19 cellular contexts compared by ENCODE assay signal in genomic region chr16:68345351-68345810, GRCh38. TPM values are rescaled to one million over a fixed set of nuclear protein-coding genes. Genes with fewer than 3 reads are reported as not detected.
DNase-seq lines count a peak whose midpoint lies in the region; ATAC-seq and TF ChIP-seq lines count a peak whose summit lies in the region.
"Had no signal": no experiment of that assay in that cellular context is flagged by ENCODE, and none has a peak within 500 bp of the region (broad histone marks: within the 10 kb centered on the region; RNA-seq: fewer than 3 reads in every experiment).

No MANE protein-coding gene starts in this region.

- no peaks in the 10 kb centered on the region for H4K20me1 ChIP-seq in hepatocyte (ENCODE audit: insufficient read depth, poor library complexity, severe bottlenecking)

- TF ChIP-seq CTCF in hepatocyte (IDR thresholded peaks at IDR 0.05; ENCODE audit: poor library complexity), result no peak

- no peak overlapping the region for H3K4me3 ChIP-seq in hepatocyte
- H3K4me3 ChIP-seq: gastroesophageal sphincter, GM12878, neural progenitor cell had no signal

- H3K27me3 ChIP-seq in hepatocyte, result no peaks in the 10 kb centered on the region
- H3K27me3 ChIP-seq: gastroesophageal sphincter, neural progenitor cell had no signal

- no peak overlapping the region for H3K27ac Mint-ChIP-seq in activated naive CD8-positive, alpha-beta T cell treated with anti-CD3 and anti-CD28 coated beads, Interleukin-2, amount 50 U/mL, for 24 hours
- H3K27ac Mint-ChIP-seq: neural progenitor cell, progenitor cell of endocrine pancreas had no signal

- intact Hi-C loops in left ventricle myocardium superior (cut with micrococcal nuclease), result no loop called here
- intact Hi-C loops in sciatic nerve (cut with DNase I), result no loop called here

- peaks cover 2% of the 10 kb centered on the region for H3K79me2 ChIP-seq in hepatocyte

- H3K4me2 ChIP-seq in hepatocyte, result no peak overlapping the region
- H3K4me2 ChIP-seq: KMS-11, neural progenitor cell had no signal

- no peaks in the 10 kb centered on the region for H3K9me2 ChIP-seq in hepatocyte (replicated peaks; ENCODE audit: insufficient read depth)

- ATAC-seq in activated naive CD8-positive, alpha-beta T cell treated with anti-CD3 and anti-CD28 coated beads, Interleukin-2, amount 50 U/mL, for 24 hours, result peak; percentile 90
- ATAC-seq in left ventricle myocardium superior, result peak; percentile 76
- ATAC-seq in sciatic nerve, result peak; percentile 22
- no peak for ATAC-seq in HG03460 (IDR thresholded peaks at IDR 0.05; ENCODE audit: unreplicated experiment)
- ATAC-seq: gastroesophageal sphincter, GM12878, Panc1 had no signal

- peak; percentile 38 for DNase-seq in LHCN-M2 (ENCODE audit: low read depth)
- peak; percentile 40 for DNase-seq in activated naive CD8-positive, alpha-beta T cell treated with anti-CD3 and anti-CD28 coated beads, Interleukin-2, amount 50 U/mL, for 24 hours
- DNase-seq in left ventricle myocardium superior, result no peak
- no peak for DNase-seq in sciatic nerve (ENCODE audit: low spot score)
- no peak for DNase-seq in hepatocyte (ENCODE audit: low spot score)
- no peak for DNase-seq in activated CD4-positive, CD25-positive, alpha-beta regulatory T cell treated with anti-CD3 and anti-CD28 coated beads, Interleukin-2, amount 50 U/mL, for 72 hours
- DNase-seq in NCI-H2081 (lab: John Stamatoyannopoulos, UW), result no peak
- DNase-seq: activated effector memory CD4-positive, alpha-beta T cell treated with anti-CD3 and anti-CD28 coated beads, Interleukin-2, amount 50 U/mL, for 16 hours; NCI-H2029; NCI-H446; stimulated activated CD4-positive, alpha-beta T cell treated with anti-CD3 and anti-CD28 coated beads, Interleukin-4, amount 100 ng/mL, for 1 hour; T-helper 9 cell had no signal

- H3K36me3 ChIP-seq in hepatocyte (replicated peaks; ENCODE audit: insufficient read depth, low read depth), result no peaks in the 10 kb centered on the region
- H3K36me3 ChIP-seq: neural progenitor cell had no signal

- no peaks in the 10 kb centered on the region for H3K27me3 Mint-ChIP-seq in activated naive CD8-positive, alpha-beta T cell treated with anti-CD3 and anti-CD28 coated beads, Interleukin-2, amount 50 U/mL, for 24 hours
- H3K27me3 Mint-ChIP-seq: progenitor cell of endocrine pancreas had no signal

- H3K4me3 Mint-ChIP-seq in activated naive CD8-positive, alpha-beta T cell treated with anti-CD3 and anti-CD28 coated beads, Interleukin-2, amount 50 U/mL, for 24 hours, result no peak overlapping the region
- H3K4me3 Mint-ChIP-seq: neural progenitor cell had no signal

- no peak overlapping the region for H3K27ac ChIP-seq in hepatocyte
- H3K27ac ChIP-seq: gastroesophageal sphincter, KMS-11, neural progenitor cell had no signal

- peaks cover 11% of the 10 kb centered on the region for H3K4me1 Mint-ChIP-seq in activated naive CD8-positive, alpha-beta T cell treated with anti-CD3 and anti-CD28 coated beads, Interleukin-2, amount 50 U/mL, for 24 hours

- H3K4me1 ChIP-seq in hepatocyte (ENCODE audit: insufficient read depth), result no peaks in the 10 kb centered on the region
- H3K4me1 ChIP-seq: gastroesophageal sphincter, neural progenitor cell had no signal

- 79% methylated on average over 11 of the region's 11 CpGs for WGBS in hepatocyte (ENCODE audit: low lambda C conversion rate, missing lambda C conversion rate)

- H3K36me3 Mint-ChIP-seq in activated naive CD8-positive, alpha-beta T cell treated with anti-CD3 and anti-CD28 coated beads, Interleukin-2, amount 50 U/mL, for 24 hours (ENCODE audit: low read depth), result peaks cover 61% of the 10 kb centered on the region

- no peaks in the 10 kb centered on the region for H3K9me3 Mint-ChIP-seq in activated naive CD8-positive, alpha-beta T cell treated with anti-CD3 and anti-CD28 coated beads, Interleukin-2, amount 50 U/mL, for 24 hours
- H3K9me3 Mint-ChIP-seq: neural progenitor cell had no signal

- no peak overlapping the region for H2AFZ ChIP-seq in hepatocyte
- H2AFZ ChIP-seq: neural progenitor cell had no signal

- no peaks in the 10 kb centered on the region for H3K9me3 ChIP-seq in hepatocyte (ENCODE audit: low read depth)
- H3K9me3 ChIP-seq: gastroesophageal sphincter had no signal

RNA-seq across cellular contexts. Expression of gene PRMT7, which starts 34.6 kb away (rescaled TPM):
- total RNA-seq in LHCN-M2 (2014; rRNA removed), result 64.6 and 65.0 TPM in 2 replicates
- polyA plus RNA-seq in LHCN-M2 (2012), result 34.8 TPM
- total RNA-seq in left ventricle myocardium superior, result 30.9 TPM
- total RNA-seq in sciatic nerve, result 58.9 TPM
- 41.1 and 41.9 TPM in 2 replicates for total RNA-seq in hepatocyte
- 31.0 and 43.6 TPM in 2 replicates for polyA plus RNA-seq in hepatocyte

RNA-seq across cellular contexts. Expression of gene SLC7A6OS, which starts 34.6 kb away (rescaled TPM):
- 12.0 and 12.1 TPM in 2 replicates for total RNA-seq in LHCN-M2 (2014; rRNA removed)
- 8.2 TPM for polyA plus RNA-seq in LHCN-M2 (2012)
- total RNA-seq in left ventricle myocardium superior, result 14.2 TPM
- 22.9 TPM for total RNA-seq in sciatic nerve
- total RNA-seq in hepatocyte, result 8.8 and 13.0 TPM in 2 replicates
- polyA plus RNA-seq in hepatocyte, result 13.7 and 18.9 TPM in 2 replicates

Comparison
In these comparisons a context has a peak if more than half of its experiments do, and no peak if none do; other contexts are left out.
1. DNase-seq: peak in LHCN-M2 (single experiment) and activated naive CD8-positive, alpha-beta T cell treated with anti-CD3 and anti-CD28 coated beads, Interleukin-2, amount 50 U/mL, for 24 hours (single experiment); none in left ventricle myocardium superior (single experiment), sciatic nerve (single experiment), hepatocyte (single experiment), activated CD4-positive, CD25-positive, alpha-beta regulatory T cell treated with anti-CD3 and anti-CD28 coated beads, Interleukin-2, amount 50 U/mL, for 72 hours (single experiment) and NCI-H2081 (0 of 2).